Comparison of ENCODE assay signal across 1 cellular context in the genomic region with DNA sequence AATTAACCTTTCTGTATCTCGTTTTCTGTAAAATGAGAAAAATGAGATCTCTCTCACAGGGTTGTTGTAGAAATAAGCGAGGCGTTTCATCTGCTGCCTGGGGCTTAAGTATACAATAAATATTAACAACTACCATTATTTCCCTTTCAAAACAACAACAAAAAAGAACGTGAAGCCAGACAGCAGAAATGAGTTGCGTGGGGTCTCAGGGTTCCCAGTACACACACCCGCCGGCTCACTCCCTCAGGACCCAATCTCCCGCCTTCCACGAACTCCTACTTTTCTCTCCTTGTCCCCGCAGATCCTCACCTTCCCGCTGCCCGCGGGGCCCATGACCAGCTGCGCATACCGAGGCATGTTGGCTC.
TF ChIP-seq lines count a peak whose summit lies in the region.

No MANE protein-coding gene starts in this region.

TF ChIP-seq in K562, 482 proteins besides CTCF, POLR2A, EP300 and RAD21 (continues in another document):
- TF ChIP-seq, protein P1, sequence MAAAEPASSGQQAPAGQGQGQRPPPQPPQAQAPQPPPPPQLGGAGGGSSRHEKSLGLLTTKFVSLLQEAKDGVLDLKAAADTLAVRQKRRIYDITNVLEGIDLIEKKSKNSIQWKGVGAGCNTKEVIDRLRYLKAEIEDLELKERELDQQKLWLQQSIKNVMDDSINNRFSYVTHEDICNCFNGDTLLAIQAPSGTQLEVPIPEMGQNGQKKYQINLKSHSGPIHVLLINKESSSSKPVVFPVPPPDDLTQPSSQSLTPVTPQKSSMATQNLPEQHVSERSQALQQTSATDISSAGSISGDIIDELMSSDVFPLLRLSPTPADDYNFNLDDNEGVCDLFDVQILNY (CRISPR knock-in tag; IDR thresholded peaks at IDR 0.05) = 0 out of 2 replicates have a peak, but pooled peaks have one; percentile 32
- no peak for TF ChIP-seq CREB1 (IDR thresholded peaks at IDR 0.05)
- no peak for TF ChIP-seq CREB1 (CRISPR knock-in tag; IDR thresholded peaks at IDR 0.05)
- peak; percentile 88 for TF ChIP-seq SAP30 (IDR thresholded peaks at IDR 0.05; ENCODE audit: borderline replicate concordance, insufficient read depth, low read depth, low read length, poor library complexity, severe bottlenecking)
- no peak for TF ChIP-seq ZNF584 (CRISPR knock-in tag; IDR thresholded peaks at IDR 0.05; ENCODE audit: low read depth)
- TF ChIP-seq NR1H2 (CRISPR knock-in tag; IDR thresholded peaks at IDR 0.05) = no peak
- TF ChIP-seq HLTF (IDR thresholded peaks at IDR 0.05) = peak; percentile 41; the same call in 1 of the 2 replicates
- TF ChIP-seq FOXA3 (CRISPR knock-in tag; conservative IDR thresholded peaks at IDR 0.05 in 1 of 2, IDR thresholded peaks at IDR 0.05 in 1 of 2) = no peak
- no peak for TF ChIP-seq NR4A1 (CRISPR knock-in tag; IDR thresholded peaks at IDR 0.05)
- no peak for TF ChIP-seq NR4A1 (tag; IDR thresholded peaks at IDR 0.05)
- TF ChIP-seq SIN3A (IDR thresholded peaks at IDR 0.05; ENCODE audit: borderline replicate concordance in 2 of 2, control insufficient read depth in 1 of 2, low read depth in 2 of 2, low read length in 2 of 2) = peak; percentile 83 to 87; a peak in 2 of 4 replicates
- no peak for TF ChIP-seq GABPB2 (CRISPR knock-in tag; conservative IDR thresholded peaks at IDR 0.05)
- 0 out of 2 replicates have a peak, but pooled peaks have one; percentile 15 for TF ChIP-seq FOXP1 (CRISPR knock-in tag; IDR thresholded peaks at IDR 0.05)
- TF ChIP-seq RFX5 (IDR thresholded peaks at IDR 0.05; ENCODE audit: low read depth, low read length) = no peak
- 0 out of 2 replicates have a peak, but pooled peaks have one; percentile 36 for TF ChIP-seq CHCHD3 (CRISPR knock-in tag; IDR thresholded peaks at IDR 0.05)
- TF ChIP-seq ETV6 (IDR thresholded peaks at IDR 0.05; ENCODE audit: borderline replicate concordance in 1 of 2, low read depth in 2 of 2, low read length in 1 of 2) = no peak
- no peak for TF ChIP-seq ETV6 (CRISPR knock-in tag; IDR thresholded peaks at IDR 0.05; ENCODE audit: borderline replicate concordance)
- TF ChIP-seq PHF8 (IDR thresholded peaks at IDR 0.05; ENCODE audit: borderline replicate concordance, low read length) = peak; percentile 71; the same call in 1 of the 2 replicates
- TF ChIP-seq ARID2 (IDR thresholded peaks at IDR 0.05) = peak; percentile 36; the same call in 1 of the 2 replicates
- TF ChIP-seq DACH1 (IDR thresholded peaks at IDR 0.05; ENCODE audit: partially characterized antibody) = no peak
- TF ChIP-seq, protein P2, sequence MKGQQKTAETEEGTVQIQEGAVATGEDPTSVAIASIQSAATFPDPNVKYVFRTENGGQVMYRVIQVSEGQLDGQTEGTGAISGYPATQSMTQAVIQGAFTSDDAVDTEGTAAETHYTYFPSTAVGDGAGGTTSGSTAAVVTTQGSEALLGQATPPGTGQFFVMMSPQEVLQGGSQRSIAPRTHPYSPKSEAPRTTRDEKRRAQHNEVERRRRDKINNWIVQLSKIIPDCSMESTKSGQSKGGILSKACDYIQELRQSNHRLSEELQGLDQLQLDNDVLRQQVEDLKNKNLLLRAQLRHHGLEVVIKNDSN (CRISPR knock-in tag; IDR thresholded peaks at IDR 0.05) = no peak
- TF ChIP-seq, protein P3, sequence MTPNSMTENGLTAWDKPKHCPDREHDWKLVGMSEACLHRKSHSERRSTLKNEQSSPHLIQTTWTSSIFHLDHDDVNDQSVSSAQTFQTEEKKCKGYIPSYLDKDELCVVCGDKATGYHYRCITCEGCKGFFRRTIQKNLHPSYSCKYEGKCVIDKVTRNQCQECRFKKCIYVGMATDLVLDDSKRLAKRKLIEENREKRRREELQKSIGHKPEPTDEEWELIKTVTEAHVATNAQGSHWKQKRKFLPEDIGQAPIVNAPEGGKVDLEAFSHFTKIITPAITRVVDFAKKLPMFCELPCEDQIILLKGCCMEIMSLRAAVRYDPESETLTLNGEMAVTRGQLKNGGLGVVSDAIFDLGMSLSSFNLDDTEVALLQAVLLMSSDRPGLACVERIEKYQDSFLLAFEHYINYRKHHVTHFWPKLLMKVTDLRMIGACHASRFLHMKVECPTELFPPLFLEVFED (CRISPR knock-in tag; conservative IDR thresholded peaks at IDR 0.05) = no peak
- TF ChIP-seq, protein P4, sequence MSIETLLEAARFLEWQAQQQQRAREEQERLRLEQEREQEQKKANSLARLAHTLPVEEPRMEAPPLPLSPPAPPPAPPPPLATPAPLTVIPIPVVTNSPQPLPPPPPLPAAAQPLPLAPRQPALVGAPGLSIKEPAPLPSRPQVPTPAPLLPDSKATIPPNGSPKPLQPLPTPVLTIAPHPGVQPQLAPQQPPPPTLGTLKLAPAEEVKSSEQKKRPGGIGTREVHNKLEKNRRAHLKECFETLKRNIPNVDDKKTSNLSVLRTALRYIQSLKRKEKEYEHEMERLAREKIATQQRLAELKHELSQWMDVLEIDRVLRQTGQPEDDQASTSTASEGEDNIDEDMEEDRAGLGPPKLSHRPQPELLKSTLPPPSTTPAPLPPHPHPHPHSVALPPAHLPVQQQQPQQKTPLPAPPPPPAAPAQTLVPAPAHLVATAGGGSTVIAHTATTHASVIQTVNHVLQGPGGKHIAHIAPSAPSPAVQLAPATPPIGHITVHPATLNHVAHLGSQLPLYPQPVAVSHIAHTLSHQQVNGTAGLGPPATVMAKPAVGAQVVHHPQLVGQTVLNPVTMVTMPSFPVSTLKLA (conservative IDR thresholded peaks at IDR 0.05) = peak in 1 of 2 experiments; percentile 74; a peak in 1 of 4 replicates
- TF ChIP-seq, protein P5, sequence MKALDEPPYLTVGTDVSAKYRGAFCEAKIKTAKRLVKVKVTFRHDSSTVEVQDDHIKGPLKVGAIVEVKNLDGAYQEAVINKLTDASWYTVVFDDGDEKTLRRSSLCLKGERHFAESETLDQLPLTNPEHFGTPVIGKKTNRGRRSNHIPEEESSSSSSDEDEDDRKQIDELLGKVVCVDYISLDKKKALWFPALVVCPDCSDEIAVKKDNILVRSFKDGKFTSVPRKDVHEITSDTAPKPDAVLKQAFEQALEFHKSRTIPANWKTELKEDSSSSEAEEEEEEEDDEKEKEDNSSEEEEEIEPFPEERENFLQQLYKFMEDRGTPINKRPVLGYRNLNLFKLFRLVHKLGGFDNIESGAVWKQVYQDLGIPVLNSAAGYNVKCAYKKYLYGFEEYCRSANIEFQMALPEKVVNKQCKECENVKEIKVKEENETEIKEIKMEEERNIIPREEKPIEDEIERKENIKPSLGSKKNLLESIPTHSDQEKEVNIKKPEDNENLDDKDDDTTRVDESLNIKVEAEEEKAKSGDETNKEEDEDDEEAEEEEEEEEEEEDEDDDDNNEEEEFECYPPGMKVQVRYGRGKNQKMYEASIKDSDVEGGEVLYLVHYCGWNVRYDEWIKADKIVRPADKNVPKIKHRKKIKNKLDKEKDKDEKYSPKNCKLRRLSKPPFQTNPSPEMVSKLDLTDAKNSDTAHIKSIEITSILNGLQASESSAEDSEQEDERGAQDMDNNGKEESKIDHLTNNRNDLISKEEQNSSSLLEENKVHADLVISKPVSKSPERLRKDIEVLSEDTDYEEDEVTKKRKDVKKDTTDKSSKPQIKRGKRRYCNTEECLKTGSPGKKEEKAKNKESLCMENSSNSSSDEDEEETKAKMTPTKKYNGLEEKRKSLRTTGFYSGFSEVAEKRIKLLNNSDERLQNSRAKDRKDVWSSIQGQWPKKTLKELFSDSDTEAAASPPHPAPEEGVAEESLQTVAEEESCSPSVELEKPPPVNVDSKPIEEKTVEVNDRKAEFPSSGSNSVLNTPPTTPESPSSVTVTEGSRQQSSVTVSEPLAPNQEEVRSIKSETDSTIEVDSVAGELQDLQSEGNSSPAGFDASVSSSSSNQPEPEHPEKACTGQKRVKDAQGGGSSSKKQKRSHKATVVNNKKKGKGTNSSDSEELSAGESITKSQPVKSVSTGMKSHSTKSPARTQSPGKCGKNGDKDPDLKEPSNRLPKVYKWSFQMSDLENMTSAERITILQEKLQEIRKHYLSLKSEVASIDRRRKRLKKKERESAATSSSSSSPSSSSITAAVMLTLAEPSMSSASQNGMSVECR (CRISPR knock-in tag; IDR thresholded peaks at IDR 0.05) = 0 out of 2 replicates have a peak, but pooled peaks have one; percentile 51
- 0 out of 2 replicates have a peak, but pooled peaks have one; percentile 61 for TF ChIP-seq SIN3B (IDR thresholded peaks at IDR 0.05; ENCODE audit: low read depth)
- TF ChIP-seq, protein P6, sequence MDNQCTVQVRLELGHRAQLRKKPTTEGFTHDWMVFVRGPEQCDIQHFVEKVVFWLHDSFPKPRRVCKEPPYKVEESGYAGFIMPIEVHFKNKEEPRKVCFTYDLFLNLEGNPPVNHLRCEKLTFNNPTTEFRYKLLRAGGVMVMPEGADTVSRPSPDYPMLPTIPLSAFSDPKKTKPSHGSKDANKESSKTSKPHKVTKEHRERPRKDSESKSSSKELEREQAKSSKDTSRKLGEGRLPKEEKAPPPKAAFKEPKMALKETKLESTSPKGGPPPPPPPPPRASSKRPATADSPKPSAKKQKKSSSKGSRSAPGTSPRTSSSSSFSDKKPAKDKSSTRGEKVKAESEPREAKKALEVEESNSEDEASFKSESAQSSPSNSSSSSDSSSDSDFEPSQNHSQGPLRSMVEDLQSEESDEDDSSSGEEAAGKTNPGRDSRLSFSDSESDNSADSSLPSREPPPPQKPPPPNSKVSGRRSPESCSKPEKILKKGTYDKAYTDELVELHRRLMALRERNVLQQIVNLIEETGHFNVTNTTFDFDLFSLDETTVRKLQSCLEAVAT (IDR thresholded peaks at IDR 0.05) = peak in 1 of 2 experiments; percentile 29; a peak in 1 of 4 replicates
- no peak for TF ChIP-seq POLR3A (IDR thresholded peaks at IDR 0.05; ENCODE audit: borderline replicate concordance, extremely low read depth, insufficient read depth, insufficient read length)
- TF ChIP-seq KDM5B (IDR thresholded peaks at IDR 0.05; ENCODE audit: insufficient replicate concordance, low read depth, low read length) = peak; percentile 82
- TF ChIP-seq RNF2 (IDR thresholded peaks at IDR 0.05) = no peak
- no peak for TF ChIP-seq CBX1 (IDR thresholded peaks at IDR 0.05; ENCODE audit: low read depth)
- TF ChIP-seq BACH1 (tag; IDR thresholded peaks at IDR 0.05) = no peak
- peak; percentile 90; the same call in 1 of the 2 replicates for TF ChIP-seq SUPT5H (IDR thresholded peaks at IDR 0.05)
- TF ChIP-seq TEAD4 (IDR thresholded peaks at IDR 0.05; ENCODE audit: low read length) = no peak
- TF ChIP-seq TEAD4 (CRISPR knock-in tag; IDR thresholded peaks at IDR 0.05; ENCODE audit: borderline replicate concordance) = 0 out of 2 replicates have a peak, but pooled peaks have one; percentile 61
- no peak for TF ChIP-seq MYC (IDR thresholded peaks at IDR 0.05; ENCODE audit: low read depth, low read length)
- no peak for TF ChIP-seq MYC (CRISPR knock-in tag; IDR thresholded peaks at IDR 0.05; ENCODE audit: borderline replicate concordance, low read depth)
- TF ChIP-seq YY1 (IDR thresholded peaks at IDR 0.05; ENCODE audit: borderline replicate concordance in 1 of 3, control insufficient read depth in 1 of 3, extremely low read depth in 1 of 3, insufficient read depth in 3 of 3, insufficient read length in 1 of 3, insufficient replicate concordance in 2 of 3, low read depth in 1 of 3, low read length in 2 of 3) = no peak
- TF ChIP-seq TAF9B (IDR thresholded peaks at IDR 0.05; ENCODE audit: partially characterized antibody) = peak; percentile 61
- TF ChIP-seq HMGN3 (IDR thresholded peaks at IDR 0.05; ENCODE audit: borderline replicate concordance, extremely low read depth, insufficient read length, low read depth, low read length) = no peak
- peak; percentile 70 to 81 for TF ChIP-seq HDAC1 (IDR thresholded peaks at IDR 0.05)
- no peak for TF ChIP-seq ZNF12 (CRISPR knock-in tag; IDR thresholded peaks at IDR 0.05)
